In genomic region chr1:117674521-117675400, GRCh38 we compare ENCODE assay signal across 8 cellular contexts.
A peak's percentile ranks its signal among the peaks of the same experiment; 100 is the strongest.
DNase-seq lines count a peak whose midpoint lies in the region; ATAC-seq and TF ChIP-seq lines count a peak whose summit lies in the region.

No MANE protein-coding gene starts in this region.

- H3K4me1 ChIP-seq in lower lobe of right lung: peaks cover 13% of the 10 kb centered on the region

- TF ChIP-seq CTCF in AG10803 (conservative IDR thresholded peaks at IDR 0.05; ENCODE audit: low read length) (peak; percentile 33), lower lobe of right lung (IDR thresholded peaks at IDR 0.05) (peak; percentile 41), nephron progenitor cell (IDR thresholded peaks at IDR 0.05) (no peak)
- peak; percentile 46 for TF ChIP-seq CTCF in activated CD8-positive, alpha-beta T cell treated with anti-CD3 and anti-CD28 coated beads for 36 hours (IDR thresholded peaks at IDR 0.05)

- H3K9me3 ChIP-seq in lower lobe of right lung: no peaks in the 10 kb centered on the region

- H3K36me3 ChIP-seq in lower lobe of right lung: no peaks in the 10 kb centered on the region

- H3K27ac Mint-ChIP-seq in activated CD8-positive, alpha-beta T cell treated with anti-CD3 and anti-CD28 coated beads for 36 hours: no peak overlapping the region
- no peak overlapping the region for H3K27ac Mint-ChIP-seq in nephron progenitor cell

- no peaks in the 10 kb centered on the region for H3K27me3 ChIP-seq in lower lobe of right lung (ENCODE audit: low read depth)

- intact Hi-C loops in activated CD8-positive, alpha-beta T cell treated with anti-CD3 and anti-CD28 coated beads for 36 hours (cut with micrococcal nuclease): loop anchor here (5.0 kb wide), 1 partner anchor 137 kb away; no protein-coding TSS in a partner anchor
- intact Hi-C loops in lower lobe of right lung (cut with DNase I): no loop called here

- H3K9me3 Mint-ChIP-seq in activated CD8-positive, alpha-beta T cell treated with anti-CD3 and anti-CD28 coated beads for 36 hours: no peaks in the 10 kb centered on the region
- no peaks in the 10 kb centered on the region for H3K9me3 Mint-ChIP-seq in nephron progenitor cell

- no peak overlapping the region for H3K4me3 Mint-ChIP-seq in activated CD8-positive, alpha-beta T cell treated with anti-CD3 and anti-CD28 coated beads for 36 hours
- H3K4me3 Mint-ChIP-seq in nephron progenitor cell: no peak overlapping the region

- peaks cover 12% of the 10 kb centered on the region for H3K4me1 Mint-ChIP-seq in activated CD8-positive, alpha-beta T cell treated with anti-CD3 and anti-CD28 coated beads for 36 hours (ENCODE audit: low read depth)
- H3K4me1 Mint-ChIP-seq in nephron progenitor cell: no peaks in the 10 kb centered on the region

- CTCF ChIA-PET in activated CD8-positive, alpha-beta T cell treated with anti-CD3 and anti-CD28 coated beads for 36 hours (lab: Charles Lee): interaction anchor here (0.6 to 7.0 kb wide), 32 partner anchors 8 to 221 kb away, joined by 3 to 79 read pairs (median 5); partner anchors contain the start of gene TENT5C

- ATAC-seq in GM18867 (IDR thresholded peaks at IDR 0.05; ENCODE audit: unreplicated experiment) (peak; percentile 54), lower lobe of right lung (peak in 1 of 2 donors; percentile 40), GM18868 (IDR thresholded peaks at IDR 0.05; ENCODE audit: unreplicated experiment) (no peak)
- ATAC-seq in activated CD8-positive, alpha-beta T cell treated with anti-CD3 and anti-CD28 coated beads for 36 hours: peak; percentile 76

- DNase-seq in AG10803 (ENCODE audit: low read depth) (peak; percentile 38), HuH-7 (ENCODE audit: low spot score) (peak; percentile 11), lower lobe of right lung (no peak), occipital lobe (lab: John Stamatoyannopoulos, UW) (no peak), nephron progenitor cell (no peak)
- DNase-seq in activated CD8-positive, alpha-beta T cell treated with anti-CD3 and anti-CD28 coated beads for 36 hours: peak; percentile 72

- H3K36me3 Mint-ChIP-seq in activated CD8-positive, alpha-beta T cell treated with anti-CD3 and anti-CD28 coated beads for 36 hours (ENCODE audit: low read depth): no peaks in the 10 kb centered on the region
- no peaks in the 10 kb centered on the region for H3K36me3 Mint-ChIP-seq in nephron progenitor cell (ENCODE audit: low read depth)

- no peak overlapping the region for H3K27ac ChIP-seq in lower lobe of right lung

- POLR2A ChIA-PET in activated CD8-positive, alpha-beta T cell treated with anti-CD3 and anti-CD28 coated beads for 36 hours (lab: Charles Lee): interaction anchor here (1.0 to 1.5 kb wide), 4 partner anchors 20 to 139 kb away, joined by 3 to 5 read pairs (median 4); no protein-coding TSS in a partner anchor

- H3K4me3 ChIP-seq in AG10803 (ENCODE audit: low read length) (no peak overlapping the region), lower lobe of right lung (no peak overlapping the region)

- peaks cover 28% of the 10 kb centered on the region for H3K27me3 Mint-ChIP-seq in activated CD8-positive, alpha-beta T cell treated with anti-CD3 and anti-CD28 coated beads for 36 hours
- peaks cover 11% of the 10 kb centered on the region for H3K27me3 Mint-ChIP-seq in nephron progenitor cell (ENCODE audit: low read depth, poor library complexity)

Comparison
In these comparisons a context has a peak if more than half of its experiments do, and no peak if none do; other contexts are left out.
1. DNase-seq: peak in AG10803 (single experiment), HuH-7 (single experiment) and activated CD8-positive, alpha-beta T cell treated with anti-CD3 and anti-CD28 coated beads for 36 hours (single experiment); none in lower lobe of right lung (single experiment), occipital lobe (single experiment) and nephron progenitor cell (single experiment).